11 cellular contexts compared by ENCODE assay signal in genomic region chr11:27012254-27012921, GRCh38. TPM values are rescaled to one million over a fixed set of nuclear protein-coding genes. Genes with fewer than 3 reads are reported as not detected.
DNase-seq lines count a peak whose midpoint lies in the region; ATAC-seq and TF ChIP-seq lines count a peak whose summit lies in the region.
"Had no signal": no experiment of that assay in that cellular context is flagged by ENCODE, and none has a peak within 500 bp of the region (broad histone marks: within the 10 kb centered on the region; RNA-seq: fewer than 3 reads in every experiment).

No MANE protein-coding gene starts in this region.

- no peak for TF ChIP-seq POLR2A in gastroesophageal sphincter (IDR thresholded peaks at IDR 0.05)
- TF ChIP-seq POLR2A in spleen (IDR thresholded peaks at IDR 0.05) = no peak

- H3K9me3 ChIP-seq in gastroesophageal sphincter (no peaks in the 10 kb centered on the region), spleen (no peaks in the 10 kb centered on the region)

- H3K36me3 Mint-ChIP-seq in HFFc6 (ENCODE audit: low read depth) = no peaks in the 10 kb centered on the region
- no peaks in the 10 kb centered on the region for H3K36me3 Mint-ChIP-seq in stimulated activated naive B cell treated with anti-CD40 and anti-IgM and Interleukin-4, amounts not matched to agents 10 μg/mL and 1 μg/mL and 100 μg/mL, for 72 hours

- peaks cover 6 to 31% (median 18%) of the 10 kb centered on the region in 3 donors for H3K4me1 ChIP-seq in gastroesophageal sphincter
- peaks cover 0 to 11% (median 2%) of the 10 kb centered on the region in 6 donors for H3K4me1 ChIP-seq in spleen

- H3K27me3 Mint-ChIP-seq in HFFc6 (ENCODE audit: insufficient read depth) = peaks cover 2% of the 10 kb centered on the region; the same call in 1 of the 2 replicates
- no peaks in the 10 kb centered on the region for H3K27me3 Mint-ChIP-seq in stimulated activated naive B cell treated with anti-CD40 and anti-IgM and Interleukin-4, amounts not matched to agents 10 μg/mL and 1 μg/mL and 100 μg/mL, for 72 hours

- peak overlapping the region; percentile 1; the same call in 1 of the 2 replicates for H3K27ac Mint-ChIP-seq in HFFc6
- no peak overlapping the region for H3K27ac Mint-ChIP-seq in stimulated activated naive B cell treated with anti-CD40 and anti-IgM and Interleukin-4, amounts not matched to agents 10 μg/mL and 1 μg/mL and 100 μg/mL, for 72 hours

- peaks cover 39% of the 10 kb centered on the region for H3K4me1 Mint-ChIP-seq in HFFc6 (ENCODE audit: low read depth)
- H3K4me1 Mint-ChIP-seq in stimulated activated naive B cell treated with anti-CD40 and anti-IgM and Interleukin-4, amounts not matched to agents 10 μg/mL and 1 μg/mL and 100 μg/mL, for 72 hours = no peaks in the 10 kb centered on the region

- no peak overlapping the region for H3K4me3 ChIP-seq in gastroesophageal sphincter
- H3K4me3 ChIP-seq in spleen = no peak overlapping the region
- H3K4me3 ChIP-seq: dorsolateral prefrontal cortex had no signal

- DNase-seq in HFFc6 (peak; percentile 34), SK-MEL-5 (ENCODE audit: low read depth, low spot score) (peak; percentile 2), spleen (no peak)
- DNase-seq in stimulated activated naive B cell treated with anti-CD40 and anti-IgM and Interleukin-4, amounts not matched to agents 10 μg/mL and 1 μg/mL and 100 μg/mL, for 72 hours = no peak
- DNase-seq: activated CD4-positive, alpha-beta T cell treated with anti-CD3 and anti-CD28 coated beads, Interleukin-2, amount 50 U/mL, for 48 hours; stimulated activated CD8-positive, alpha-beta memory T cell treated with anti-CD3 and anti-CD28 coated beads, Interleukin-4, amount 100 ng/mL, for 48 hours had no signal

- TF ChIP-seq CTCF in HFFc6 (IDR thresholded peaks at IDR 0.05) (no peak), gastroesophageal sphincter (IDR thresholded peaks at IDR 0.05) (no peak), spleen (IDR thresholded peaks at IDR 0.05 in 8 of 11, conservative IDR thresholded peaks at IDR 0.05 in 3 of 11) (no peak)

- intact Hi-C loops in spleen (cut with DNase I; ENCODE audit: low total_unique reads) = no loop called here

- no peak for TF ChIP-seq EP300 in gastroesophageal sphincter (IDR thresholded peaks at IDR 0.05)

- H3K36me3 ChIP-seq in gastroesophageal sphincter (no peaks in the 10 kb centered on the region), spleen (no peaks in the 10 kb centered on the region)

- H3K27me3 ChIP-seq in gastroesophageal sphincter (no peaks in the 10 kb centered on the region), spleen (replicated peaks in 1 of 7) (no peaks in the 10 kb centered on the region)
- H3K27me3 ChIP-seq: dorsolateral prefrontal cortex had no signal

- 10 to 31% methylated on average over 4 of the region's 4 CpGs for WGBS in gastroesophageal sphincter (ENCODE audit: low coverage in 1 of 2), 2 donors
- WGBS in spleen, 5 donors = 32 to 55% (median 36%) methylated on average over 4 of the region's 4 CpGs

- in situ Hi-C loops in SK-MEL-5 (cut with HindIII; ENCODE audit: low pct_unique_long_range_greater_than_20kb, low sequenced_read_pairs) = no loop called here

- ATAC-seq in gastroesophageal sphincter (no peak), HG02884 (IDR thresholded peaks at IDR 0.05; ENCODE audit: unreplicated experiment) (no peak), HG02588 (IDR thresholded peaks at IDR 0.05; ENCODE audit: unreplicated experiment) (no peak)
- no peak for ATAC-seq in stimulated activated naive B cell treated with anti-CD40 and anti-IgM and Interleukin-4, amounts not matched to agents 10 μg/mL and 1 μg/mL and 100 μg/mL, for 72 hours (replicated peaks)

- H3K9me3 Mint-ChIP-seq in HFFc6 = no peaks in the 10 kb centered on the region
- H3K9me3 Mint-ChIP-seq in stimulated activated naive B cell treated with anti-CD40 and anti-IgM and Interleukin-4, amounts not matched to agents 10 μg/mL and 1 μg/mL and 100 μg/mL, for 72 hours = no peaks in the 10 kb centered on the region

- H3K27ac ChIP-seq in gastroesophageal sphincter (peak overlapping the region; percentile 18 to 63 (median 33)), spleen (peak overlapping the region in 6 of 8 donors; percentile 3 to 39 (median 20))

- peak overlapping the region; percentile 22 for H3K4me3 Mint-ChIP-seq in HFFc6
- H3K4me3 Mint-ChIP-seq in stimulated activated naive B cell treated with anti-CD40 and anti-IgM and Interleukin-4, amounts not matched to agents 10 μg/mL and 1 μg/mL and 100 μg/mL, for 72 hours = no peak overlapping the region

RNA-seq across cellular contexts. Expression of gene FIBIN, which starts 18.5 kb away (rescaled TPM):
- 100 to 1,000 TPM in 1 of 6 experiments, 10 to 100 TPM in 5; 38.9 to 101 (median 40.4) TPM for total RNA-seq in HFFc6 (2021; fragmentation: NEBNext Ultra II Directional; extraction: Animal tissue kit (Norgen Biotek cat#: 25700))
- total RNA-seq in SK-MEL-5 (2014; rRNA removed; shearing (Covaris generic)) = not detected in 2 replicates
- not detected in 2 replicates for polyA plus RNA-seq in SK-MEL-5 (2015; cell fraction: cytosol; rRNA removed)
- polyA plus RNA-seq in SK-MEL-5 (2015; cell fraction: nucleus; rRNA removed) = not detected in 2 replicates
- total RNA-seq in gastroesophageal sphincter (100 to 1,000 TPM in 2 of 4 donors, 10 to 100 TPM in 2; 53.2 to 143 (median 105) TPM), spleen (10 to 100 TPM in 2 of 7 donors, 1 to 10 TPM in 5; 3.6 to 17.9 (median 7.3) TPM)
- 1 to 10 TPM in 2 of 3 donors, under 1 TPM in 1; 1.00 to 3.9 (median 3.6) TPM for polyA plus RNA-seq in spleen
- total RNA-seq: NCI-H460 had no signal

RNA-seq across cellular contexts. Expression of gene BBOX1, which starts 28.2 kb away (rescaled TPM):
- not detected for total RNA-seq in HFFc6 (2021; fragmentation: NEBNext Ultra II Directional; extraction: Animal tissue kit (Norgen Biotek cat#: 25700))
- total RNA-seq in SK-MEL-5 (2014; rRNA removed; shearing (Covaris generic)) = not detected in 2 replicates
- not detected in 2 replicates for polyA plus RNA-seq in SK-MEL-5 (2015; cell fraction: cytosol; rRNA removed)
- not detected in 2 replicates for polyA plus RNA-seq in SK-MEL-5 (2015; cell fraction: nucleus; rRNA removed)
- total RNA-seq in gastroesophageal sphincter (1 to 10 TPM in 1 of 4 donors, under 1 TPM in 1, not detected in 2; 0.67 to 4.4 TPM), spleen (not detected)
- not detected for polyA plus RNA-seq in spleen
- total RNA-seq: NCI-H460 had no signal

Comparison
In these comparisons a context has a peak if more than half of its experiments do, and no peak if none do; other contexts are left out.
1. DNase-seq: peak in HFFc6 (single experiment) and SK-MEL-5 (single experiment); none in spleen (single experiment) and stimulated activated naive B cell treated with anti-CD40 and anti-IgM and Interleukin-4, amounts not matched to agents 10 μg/mL and 1 μg/mL and 100 μg/mL, for 72 hours (single experiment).